In the genomic region with DNA sequence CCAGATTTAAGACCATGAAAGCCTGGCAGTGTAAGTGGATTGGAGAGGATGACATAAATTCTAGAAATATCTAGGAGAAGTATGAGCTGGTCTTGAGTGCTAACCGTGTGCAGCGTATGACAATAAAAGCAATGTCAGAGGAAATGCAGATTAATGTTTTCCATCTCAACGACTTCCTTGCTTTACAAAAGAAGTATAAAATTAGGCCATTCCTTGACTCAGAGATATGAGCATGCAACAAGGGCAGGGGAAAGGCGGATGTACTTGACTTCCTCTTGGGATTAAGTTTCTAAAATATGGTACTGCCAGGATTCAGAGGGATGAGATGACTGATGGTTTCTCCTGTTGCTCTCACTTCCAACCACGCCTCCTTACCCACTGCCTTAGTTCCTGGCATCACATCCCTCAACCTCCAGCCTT, we compare ENCODE assay signal across 22 cellular contexts. TPM values are rescaled to one million over a fixed set of nuclear protein-coding genes. Genes with fewer than 3 reads are reported as not detected.
DNase-seq lines count a peak whose midpoint lies in the region; TF ChIP-seq lines count a peak whose summit lies in the region.
"Had no signal": no experiment of that assay in that cellular context is flagged by ENCODE, and none has a peak within 500 bp of the region (broad histone marks: within the 10 kb centered on the region; RNA-seq: fewer than 3 reads in every experiment).

No MANE protein-coding gene starts in this region.

- no peak overlapping the region for H3K4me3 Mint-ChIP-seq in activated CD4-positive, alpha-beta T cell treated with anti-CD3 and anti-CD28 coated beads, Interleukin-2, amount 10 ng/mL, durations not matched to agents 7 days and 5 days
- H3K4me3 Mint-ChIP-seq: activated naive CD8-positive, alpha-beta T cell treated with anti-CD3 and anti-CD28 coated beads, Interleukin-2, amount 50 U/mL, for 24 hours; CD14-positive monocyte; H9 had no signal

- H3K27ac ChIP-seq in subcutaneous abdominal adipose tissue (ENCODE audit: low read depth, low read length): peak overlapping the region; percentile 47
- H3K27ac ChIP-seq: left lung, thyroid gland, WERI-Rb-1 had no signal

- no peaks in the 10 kb centered on the region for H3K9me3 ChIP-seq in subcutaneous abdominal adipose tissue (ENCODE audit: control insufficient read depth in 5 of 5, low read length in 5 of 5)
- H3K9me3 ChIP-seq: left lung, thyroid gland had no signal

- H3K9me3 Mint-ChIP-seq in activated CD4-positive, alpha-beta T cell treated with anti-CD3 and anti-CD28 coated beads, Interleukin-2, amount 10 ng/mL, durations not matched to agents 7 days and 5 days: no peaks in the 10 kb centered on the region

- H3K36me3 ChIP-seq in subcutaneous abdominal adipose tissue (ENCODE audit: control insufficient read depth in 5 of 5, insufficient read depth in 5 of 5, low read length in 5 of 5): peaks cover 0 to 13% (median 9%) of the 10 kb centered on the region in 5 donors
- H3K36me3 ChIP-seq: left lung, thyroid gland, WERI-Rb-1 had no signal

- CTCF ChIA-PET in activated CD4-positive, alpha-beta T cell treated with anti-CD3 and anti-CD28 coated beads, Interleukin-2, amount 10 ng/mL, durations not matched to agents 7 days and 5 days (lab: Charles Lee): no interaction called here

- H3K9ac ChIP-seq in subcutaneous abdominal adipose tissue (ENCODE audit: low read length in 5 of 5): no peak overlapping the region

- H3K36me3 Mint-ChIP-seq in activated CD4-positive, alpha-beta T cell treated with anti-CD3 and anti-CD28 coated beads, Interleukin-2, amount 10 ng/mL, durations not matched to agents 7 days and 5 days (ENCODE audit: low read depth): no peaks in the 10 kb centered on the region
- H3K36me3 Mint-ChIP-seq: CD14-positive monocyte had no signal

- H3K4me1 Mint-ChIP-seq in activated CD4-positive, alpha-beta T cell treated with anti-CD3 and anti-CD28 coated beads, Interleukin-2, amount 10 ng/mL, durations not matched to agents 7 days and 5 days: no peaks in the 10 kb centered on the region
- H3K4me1 Mint-ChIP-seq: activated naive CD8-positive, alpha-beta T cell treated with anti-CD3 and anti-CD28 coated beads, Interleukin-2, amount 50 U/mL, for 24 hours; CD14-positive monocyte had no signal

- DNase-seq in NCI-H82 treated with DMSO at 0.1 percent for 48 hours (lab: John Stamatoyannopoulos, UW; ENCODE audit: unreplicated experiment) (peak; percentile 1), NCI-H82 (lab: John Stamatoyannopoulos, UW) (no peak), MV-4-11 (lab: John Stamatoyannopoulos, UW) (peak; percentile 53), fibroblast of pulmonary artery (ENCODE audit: low read depth) (peak; percentile 78), NAMALWA (ENCODE audit: low spot score) (no peak), amygdala (lab: John Stamatoyannopoulos, UW) (no peak)
- DNase-seq in activated CD4-positive, alpha-beta T cell treated with anti-CD3 and anti-CD28 coated beads, Interleukin-2, amount 10 ng/mL, durations not matched to agents 7 days and 5 days: no peak
- DNase-seq: activated naive CD8-positive, alpha-beta T cell treated with anti-CD3 and anti-CD28 coated beads, Interleukin-2, amount 50 U/mL, for 24 hours; cerebellar nuclear complex; DMS153; foreskin melanocyte; H9; left lung; NCI-H1092 treated with DMSO at 0.1 percent for 48 hours; NCI-H2171 treated with DMSO at 0.1 percent for 48 hours; NCI-H774; thyroid gland; WERI-Rb-1 had no signal

- no peaks in the 10 kb centered on the region for H3K27me3 ChIP-seq in subcutaneous abdominal adipose tissue (ENCODE audit: control insufficient read depth in 5 of 5, insufficient read depth in 4 of 5, low read length in 5 of 5)
- H3K27me3 ChIP-seq: thyroid gland had no signal

- peaks cover 7% of the 10 kb centered on the region for H3K27me3 Mint-ChIP-seq in activated CD4-positive, alpha-beta T cell treated with anti-CD3 and anti-CD28 coated beads, Interleukin-2, amount 10 ng/mL, durations not matched to agents 7 days and 5 days
- H3K27me3 Mint-ChIP-seq: activated naive CD8-positive, alpha-beta T cell treated with anti-CD3 and anti-CD28 coated beads, Interleukin-2, amount 50 U/mL, for 24 hours had no signal

- H3K4me1 ChIP-seq in subcutaneous abdominal adipose tissue (ENCODE audit: control insufficient read depth in 5 of 5, insufficient read depth in 5 of 5, low read length in 5 of 5): peaks cover 18 to 50% (median 42%) of the 10 kb centered on the region in 5 donors

- POLR2A ChIA-PET in activated CD4-positive, alpha-beta T cell treated with anti-CD3 and anti-CD28 coated beads, Interleukin-2, amount 10 ng/mL, durations not matched to agents 7 days and 5 days (lab: Charles Lee): no interaction called here

- no peak overlapping the region for H3K27ac Mint-ChIP-seq in activated CD4-positive, alpha-beta T cell treated with anti-CD3 and anti-CD28 coated beads, Interleukin-2, amount 10 ng/mL, durations not matched to agents 7 days and 5 days
- H3K27ac Mint-ChIP-seq: activated naive CD8-positive, alpha-beta T cell treated with anti-CD3 and anti-CD28 coated beads, Interleukin-2, amount 50 U/mL, for 24 hours; CD14-positive monocyte; H9 had no signal

- H3K4me3 ChIP-seq in fibroblast of pulmonary artery (replicated peaks; ENCODE audit: low read depth, low read length) (no peak overlapping the region), subcutaneous abdominal adipose tissue (ENCODE audit: low read depth in 1 of 5, low read length in 5 of 5) (no peak overlapping the region)
- H3K4me3 ChIP-seq: K562, left lung, thyroid gland had no signal

- TF ChIP-seq CTCF in fibroblast of pulmonary artery (IDR thresholded peaks at IDR 0.05; ENCODE audit: low read length, missing control alignments): no peak

RNA-seq across cellular contexts. Expression of a gene that starts 32.3 kb away (rescaled TPM):
- under 1 TPM; 0.04 to 0.05 TPM for total RNA-seq in activated CD4-positive, alpha-beta T cell treated with anti-CD3 and anti-CD28 coated beads, Interleukin-2, amount 10 ng/mL, durations not matched to agents 7 days and 5 days

RNA-seq across cellular contexts. Expression of a gene that starts 52.3 kb away (rescaled TPM):
- total RNA-seq in activated CD4-positive, alpha-beta T cell treated with anti-CD3 and anti-CD28 coated beads, Interleukin-2, amount 10 ng/mL, durations not matched to agents 7 days and 5 days: not detected
- total RNA-seq: A172, K562 had no signal

Comparison
In these comparisons a context has a peak if more than half of its experiments do, and no peak if none do; other contexts are left out.
1. DNase-seq: peak in NCI-H82 treated with DMSO at 0.1 percent for 48 hours (single experiment), MV-4-11 (single experiment) and fibroblast of pulmonary artery (single experiment); none in NCI-H82 (single experiment), NAMALWA (single experiment), amygdala (0 of 56) and activated CD4-positive, alpha-beta T cell treated with anti-CD3 and anti-CD28 coated beads, Interleukin-2, amount 10 ng/mL, durations not matched to agents 7 days and 5 days (single experiment).